ENCODE assay signal across 18 cellular contexts in the genomic region with DNA sequence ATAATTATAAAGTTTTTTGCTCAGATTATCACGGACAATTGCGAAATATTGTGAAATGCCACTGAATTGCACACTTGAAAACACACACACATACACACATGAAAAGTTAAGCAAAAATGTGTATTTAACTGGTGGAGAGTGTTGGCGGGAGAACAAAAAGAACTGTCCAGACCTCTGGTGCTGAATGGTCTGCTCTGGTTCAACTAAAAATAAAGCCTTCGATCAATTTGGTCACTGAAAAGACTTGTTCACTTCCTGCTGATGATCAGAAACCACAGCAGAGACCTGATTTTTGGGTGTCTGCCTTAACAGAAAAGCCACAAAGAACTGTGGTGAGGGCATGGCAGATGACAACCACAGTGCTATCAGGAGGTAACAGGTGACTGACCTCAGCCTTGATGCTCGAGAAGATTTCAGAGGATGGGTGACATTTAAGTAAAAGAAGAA. TPM values are rescaled to one million over a fixed set of nuclear protein-coding genes. Genes with fewer than 3 reads are reported as not detected.
DNase-seq lines count a peak whose midpoint lies in the region; ATAC-seq and TF ChIP-seq lines count a peak whose summit lies in the region.
"Had no signal": no experiment of that assay in that cellular context is flagged by ENCODE, and none has a peak within 500 bp of the region (broad histone marks: within the 10 kb centered on the region; RNA-seq: fewer than 3 reads in every experiment).

No MANE protein-coding gene starts in this region.

- no peak overlapping the region for H3K4ac ChIP-seq in mesenchymal stem cell (ENCODE audit: low read depth in 1 of 2, low read length in 2 of 2)

- H3K4me1 ChIP-seq in SK-N-SH (ENCODE audit: control insufficient read depth in 1 of 2, insufficient read depth in 2 of 2, low read depth in 1 of 2, low read length in 1 of 2) (no peaks in the 10 kb centered on the region), PC-3 (ENCODE audit: insufficient read depth, low read length) (peaks cover 40% of the 10 kb centered on the region), mesenchymal stem cell (ENCODE audit: control insufficient read depth, insufficient read depth, low read depth, low read length) (peaks cover 25% of the 10 kb centered on the region), colonic mucosa (no peaks in the 10 kb centered on the region)

- no peak overlapping the region for H4K91ac ChIP-seq in mesenchymal stem cell (ENCODE audit: low read length)

- H3K79me2 ChIP-seq in SK-N-SH (ENCODE audit: insufficient read depth) = no peaks in the 10 kb centered on the region
- no peaks in the 10 kb centered on the region for H3K79me2 ChIP-seq in PC-3 (ENCODE audit: low read length)
- H3K79me2 ChIP-seq: parathyroid adenoma had no signal

- TF ChIP-seq CTCF in SK-N-SH (IDR thresholded peaks at IDR 0.05) (no peak), PC-3 (conservative IDR thresholded peaks at IDR 0.05; ENCODE audit: low read depth, low read length) (no peak), cardiac fibroblast (IDR thresholded peaks at IDR 0.05; ENCODE audit: low read depth, low read length) (no peak), colonic mucosa (IDR thresholded peaks at IDR 0.05) (no peak)

- DNase-seq in SK-N-SH (no peak), PC-3 (peak; percentile 19), cardiac fibroblast (ENCODE audit: low read depth in 2 of 2) (peak; percentile 30 to 32), mesenchymal stem cell (peak; percentile 5), colonic mucosa (no peak), NCI-H2029 (lab: John Stamatoyannopoulos, UW) (no peak)
- DNase-seq: activated CD4-positive, alpha-beta T cell treated with anti-CD3 and anti-CD28 coated beads, Interleukin-2, amount 50 U/mL, for 1 hour; activated effector memory CD4-positive, alpha-beta T cell treated with Interleukin-2 at 50 U/mL for 16 hours; caudate nucleus; midbrain; NCI-H1417; NCI-H226; testis had no signal

- H3K27me3 ChIP-seq in SK-N-SH (ENCODE audit: insufficient read depth) = peaks cover 58% of the 10 kb centered on the region
- H3K27me3 ChIP-seq in PC-3 (ENCODE audit: low read length) = 0 out of 2 replicates have a peak, but pooled peaks cover 8% of the 10 kb centered on the region
- H3K27me3 ChIP-seq in mesenchymal stem cell (ENCODE audit: control insufficient read depth in 1 of 2, insufficient read depth in 1 of 2, low read length in 2 of 2) = peaks cover 48 to 74% of the 10 kb centered on the region in 2 experiments
- H3K27me3 ChIP-seq in colonic mucosa = no peaks in the 10 kb centered on the region
- H3K27me3 ChIP-seq: testis had no signal

- H3K27ac ChIP-seq in SK-N-SH (ENCODE audit: low read depth in 2 of 2, low read length in 1 of 2) (no peak overlapping the region), PC-3 (ENCODE audit: low read length) (no peak overlapping the region), mesenchymal stem cell (ENCODE audit: low read length, poor library complexity, severe bottlenecking) (no peak overlapping the region), colonic mucosa (no peak overlapping the region)
- H3K27ac ChIP-seq: parathyroid adenoma, testis had no signal

- BruUV-seq in PC-3 (replicated peaks; lab: Mats Ljungman, UMichigan) = no TSS peak

- no peak overlapping the region for H3K23ac ChIP-seq in mesenchymal stem cell (ENCODE audit: low read length in 2 of 2)

- H3K18ac ChIP-seq in mesenchymal stem cell (ENCODE audit: low read depth in 1 of 2, low read length in 2 of 2) = no peak overlapping the region

- H3F3A ChIP-seq in SK-N-SH (replicated peaks; ENCODE audit: insufficient read depth) = peaks cover 4% of the 10 kb centered on the region
- H3F3A ChIP-seq in PC-3 (ENCODE audit: low read length, unreplicated experiment) = no peaks in the 10 kb centered on the region

- WGBS in SK-N-SH (ENCODE audit: low lambda C conversion rate) = 24% methylated on average over 5 of the region's 5 CpGs
- 62% methylated on average over 3 of the region's 5 CpGs for whole genome bisulfite sequencing in mesenchymal stem cell

- H3K79me1 ChIP-seq in mesenchymal stem cell (replicated peaks; ENCODE audit: low read length, poor library complexity, severe bottlenecking) = no peaks in the 10 kb centered on the region

- H3K4me3 ChIP-seq in SK-N-SH (ENCODE audit: low read depth in 2 of 2, low read length in 1 of 2) = no peak overlapping the region
- H3K4me3 ChIP-seq in PC-3 (ENCODE audit: low read length) = no peak overlapping the region
- H3K4me3 ChIP-seq in cardiac fibroblast (replicated peaks in 1 of 2; ENCODE audit: low read depth in 2 of 2, low read length in 2 of 2) = no peak overlapping the region
- no peak overlapping the region for H3K4me3 ChIP-seq in mesenchymal stem cell (ENCODE audit: insufficient read depth in 1 of 2, low read depth in 1 of 2, low read length in 2 of 2)
- H3K4me3 ChIP-seq in colonic mucosa = no peak overlapping the region
- H3K4me3 ChIP-seq: testis had no signal

- intact Hi-C loops in PC-3 (cut with micrococcal nuclease) = no loop called here
- intact Hi-C loops in colonic mucosa (cut with DNase I) = no loop called here

- ATAC-seq in SK-N-SH treated with all-trans-retinoic acid at 6 μM for 48 hours = no peak
- no peak for ATAC-seq in PC-3
- no peak for ATAC-seq in GM21528 (IDR thresholded peaks at IDR 0.05; ENCODE audit: low FRiP score, unreplicated experiment)

- H2AFZ ChIP-seq in SK-N-SH (ENCODE audit: low read depth) (no peak overlapping the region), PC-3 (ENCODE audit: low read length) (no peak overlapping the region), mesenchymal stem cell (ENCODE audit: low read depth, low read length) (no peak overlapping the region)

- no peak overlapping the region for H2BK12ac ChIP-seq in mesenchymal stem cell (ENCODE audit: low read length in 2 of 2)

- TF ChIP-seq RAD21 in SK-N-SH (IDR thresholded peaks at IDR 0.05; ENCODE audit: low read length) = no peak

- no peaks in the 10 kb centered on the region for H3K36me3 ChIP-seq in SK-N-SH (replicated peaks in 1 of 2; ENCODE audit: control insufficient read depth in 1 of 2, insufficient read depth in 2 of 2, low read length in 1 of 2)
- no peaks in the 10 kb centered on the region for H3K36me3 ChIP-seq in PC-3 (ENCODE audit: low read depth, low read length)
- H3K36me3 ChIP-seq in mesenchymal stem cell (ENCODE audit: control insufficient read depth in 1 of 2, insufficient read depth in 2 of 2, low read depth in 1 of 2, low read length in 2 of 2) = no peaks in the 10 kb centered on the region
- no peaks in the 10 kb centered on the region for H3K36me3 ChIP-seq in colonic mucosa

- H2BK5ac ChIP-seq in mesenchymal stem cell (ENCODE audit: low read depth, low read length, poor library complexity, severe bottlenecking) = no peak overlapping the region

- H3K9me3 ChIP-seq in SK-N-SH = no peaks in the 10 kb centered on the region
- H3K9me3 ChIP-seq in PC-3 (ENCODE audit: low read length) = no peaks in the 10 kb centered on the region
- no peaks in the 10 kb centered on the region for H3K9me3 ChIP-seq in mesenchymal stem cell (ENCODE audit: control insufficient read depth, low read length)
- no peaks in the 10 kb centered on the region for H3K9me3 ChIP-seq in colonic mucosa
- H3K9me3 ChIP-seq: testis had no signal

- no peak overlapping the region for H3K4me2 ChIP-seq in SK-N-SH
- H3K4me2 ChIP-seq in PC-3 (ENCODE audit: low read length) = no peak overlapping the region
- H3K4me2 ChIP-seq in mesenchymal stem cell (ENCODE audit: low read length, poor library complexity, severe bottlenecking) = no peak overlapping the region

- H3K14ac ChIP-seq in mesenchymal stem cell (ENCODE audit: low read length in 2 of 2) = no peak overlapping the region

- no peak overlapping the region for H2AK5ac ChIP-seq in mesenchymal stem cell (ENCODE audit: low read length, severe bottlenecking)

- H4K20me1 ChIP-seq in SK-N-SH (ENCODE audit: insufficient read depth) = 0 out of 2 replicates have a peak, but pooled peaks cover 8% of the 10 kb centered on the region
- no peaks in the 10 kb centered on the region for H4K20me1 ChIP-seq in PC-3 (ENCODE audit: low read length)

- no peak overlapping the region for H2BK120ac ChIP-seq in mesenchymal stem cell (ENCODE audit: low read depth, low read length)

- TF ChIP-seq EP300 in SK-N-SH (IDR thresholded peaks at IDR 0.05; ENCODE audit: borderline replicate concordance in 1 of 2, low read depth in 1 of 2, low read length in 1 of 2) = no peak

- CTCF ChIA-PET in SK-N-SH (lab: Yijun Ruan, JAX) = interaction anchor here (1.0 to 1.8 kb wide), 2 partner anchors 39 to 197 kb away, joined by 3 to 6 read pairs; no protein-coding TSS in a partner anchor
- CTCF ChIA-PET in PC-3 (lab: Charles Lee) = no interaction called here

- POLR2A ChIA-PET in SK-N-SH (lab: Yijun Ruan, JAX) (no interaction called here), PC-3 (lab: Charles Lee; ENCODE audit: unreplicated experiment) (no interaction called here)

- H3K9me2 ChIP-seq in SK-N-SH (no peaks in the 10 kb centered on the region), PC-3 (replicated peaks; ENCODE audit: low read length) (no peaks in the 10 kb centered on the region)

- no peak overlapping the region for H3K9ac ChIP-seq in SK-N-SH
- no peak overlapping the region for H3K9ac ChIP-seq in PC-3 (ENCODE audit: low read length)
- H3K9ac ChIP-seq in mesenchymal stem cell (ENCODE audit: low read length) = no peak overlapping the region
- H3K9ac ChIP-seq in colonic mucosa (ENCODE audit: low read depth in 2 of 2, low read length in 2 of 2) = no peak overlapping the region
- H3K9ac ChIP-seq: parathyroid adenoma had no signal

- H2BK15ac ChIP-seq in mesenchymal stem cell (ENCODE audit: low read depth, poor library complexity, severe bottlenecking) = no peak overlapping the region

- no peak overlapping the region for H4K8ac ChIP-seq in mesenchymal stem cell (ENCODE audit: low read length)

TF ChIP-seq in SK-N-SH, 30 proteins besides CTCF, POLR2A, EP300 and RAD21 (continues in another document):
- no peak for TF ChIP-seq NFIC (IDR thresholded peaks at IDR 0.05; ENCODE audit: borderline replicate concordance)

TF ChIP-seq in SK-N-SH treated with all-trans-retinoic acid at 6 μM for 48 hours, 23 proteins besides CTCF, POLR2A, EP300 and RAD21 (continues in another document):
- TF ChIP-seq CSDC2 (CRISPR knock-in tag; IDR thresholded peaks at IDR 0.05) (no peak), ZFP3 (CRISPR knock-in tag; IDR thresholded peaks at IDR 0.05) (no peak)

RNA-seq across cellular contexts. Expression of gene IGFL1, which starts 4.0 kb away (rescaled TPM):
- not detected in 2 replicates for polyA plus RNA-seq in SK-N-SH (2012; rRNA removed)
- not detected in 2 replicates for polyA plus RNA-seq in SK-N-SH (2012; cell fraction: cytosol; rRNA removed)
- polyA plus RNA-seq in SK-N-SH (2012; cell fraction: nucleus; rRNA removed) = 0.10 TPM in 1 of 2 replicates, not detected in the other
- 0.77 TPM in 1 of 2 replicates, not detected in the other for total RNA-seq in PC-3 (2014; rRNA removed)
- not detected for polyA plus RNA-seq in mesenchymal stem cell (2013, experiment 1 of 2)
- polyA plus RNA-seq in mesenchymal stem cell (2013, experiment 2 of 2) = not detected
- total RNA-seq in colonic mucosa = not detected
- total RNA-seq: OCI-LY7; T-helper 2 cell treated with Interferon-gamma antibody and Interleukin-4, amounts not matched to agents 100 ng/mL and 5 ng/mL, for 36 hours had no signal

Comparison
In these comparisons a context has a peak if more than half of its experiments do, and no peak if none do; other contexts are left out.
1. DNase-seq: peak in PC-3 (single experiment), cardiac fibroblast (2 of 2) and mesenchymal stem cell (single experiment); none in SK-N-SH (single experiment), colonic mucosa (single experiment) and NCI-H2029 (single experiment).